In the genomic region with DNA sequence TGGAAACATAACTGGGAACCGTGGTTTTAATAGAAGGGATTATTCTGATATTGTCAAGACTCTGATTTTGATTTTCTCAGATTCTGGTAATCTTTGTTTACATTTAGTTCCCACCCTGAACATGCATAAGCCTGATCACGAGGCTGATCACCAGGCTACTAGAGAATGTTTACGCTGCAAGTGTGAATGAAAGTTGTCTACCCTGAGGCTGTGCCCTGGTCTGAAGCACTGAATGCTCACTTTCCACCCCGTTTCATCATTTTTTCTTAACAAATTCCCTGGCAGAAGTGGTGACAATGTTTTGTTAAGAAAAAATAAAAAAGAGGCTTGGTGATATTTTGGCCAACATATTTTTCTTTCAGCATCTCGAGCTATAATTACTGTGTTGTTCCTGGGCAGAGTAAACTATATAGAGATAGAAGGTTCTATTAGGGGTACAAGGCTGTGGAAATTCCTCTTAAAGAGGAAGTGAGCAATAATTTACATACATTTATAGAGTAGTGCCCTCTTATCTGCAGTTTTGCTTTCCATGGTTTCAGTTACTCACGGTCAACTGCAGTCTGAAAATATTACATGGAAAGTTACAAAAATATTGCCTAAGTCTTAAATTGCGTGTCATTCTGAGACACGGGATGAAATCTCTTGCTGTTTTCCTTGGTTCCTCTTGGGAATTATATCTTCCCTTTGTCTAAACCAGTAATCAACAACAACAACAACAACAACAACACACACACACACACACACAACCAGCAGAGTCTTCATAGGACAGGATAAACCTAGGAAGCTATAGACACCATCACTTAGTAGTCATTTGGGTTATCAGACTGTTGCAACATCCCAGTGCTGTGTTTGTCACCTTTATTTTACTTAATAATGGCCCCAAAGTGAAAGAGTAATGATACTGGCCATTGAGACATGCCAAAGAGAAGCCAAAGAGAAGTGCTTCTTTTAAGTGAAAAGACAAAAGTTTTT, we compare ENCODE assay signal across 9 cellular contexts.
DNase-seq lines count a peak whose midpoint lies in the region; ATAC-seq, FAIRE-seq and TF ChIP-seq lines count a peak whose summit lies in the region.
"Had no signal": no experiment of that assay in that cellular context is flagged by ENCODE, and none has a peak within 500 bp of the region (broad histone marks: within the 10 kb centered on the region; RNA-seq: fewer than 3 reads in every experiment).

No MANE protein-coding gene starts in this region.

- H3K4me3 ChIP-seq in right lobe of liver (no peak overlapping the region), HepG2 (replicated peaks in 1 of 3; ENCODE audit: insufficient read depth in 1 of 3, low read depth in 2 of 3, low read length in 3 of 3) (no peak overlapping the region), bronchial epithelial cell (ENCODE audit: low read depth, low read length) (no peak overlapping the region)

- BruUV-seq in HepG2 (replicated peaks; lab: Mats Ljungman, UMichigan): no TSS peak

- H3K36me3 ChIP-seq in right lobe of liver: no peaks in the 10 kb centered on the region
- H3K36me3 ChIP-seq in HepG2 (replicated peaks in 1 of 2; ENCODE audit: control insufficient read depth in 1 of 2, insufficient read depth in 2 of 2, low read length in 2 of 2): no peaks in the 10 kb centered on the region
- H3K36me3 ChIP-seq in bronchial epithelial cell (ENCODE audit: control insufficient read depth, insufficient read depth, low read length): no peaks in the 10 kb centered on the region

- H3K4me2 ChIP-seq in HepG2 (ENCODE audit: low read depth, low read length): no peak overlapping the region

- H3K9ac ChIP-seq in HepG2 (ENCODE audit: insufficient read depth, low read depth, low read length): no peak overlapping the region

- no peak for TF ChIP-seq POLR2A in right lobe of liver (IDR thresholded peaks at IDR 0.05)
- TF ChIP-seq POLR2A in HepG2 (IDR thresholded peaks at IDR 0.05; ENCODE audit: insufficient read depth in 1 of 2, low read depth in 2 of 2, low read length in 2 of 2): no peak

- in situ Hi-C loops in HepG2 (cut with HindIII; ENCODE audit: extremely low pct_ligation_motif_present, low pct_unique_long_range_greater_than_20kb): no loop called here

- H3K27me3 ChIP-seq in right lobe of liver (no peaks in the 10 kb centered on the region), HepG2 (ENCODE audit: control insufficient read depth in 1 of 2, insufficient read depth in 2 of 2, low read length in 2 of 2) (no peaks in the 10 kb centered on the region; a peak in 1 of 5 replicates), bronchial epithelial cell (ENCODE audit: control insufficient read depth, insufficient read depth, low read length) (no peaks in the 10 kb centered on the region)

- peak; percentile 28 to 79 (median 50) for ATAC-seq in right lobe of liver
- ATAC-seq in HepG2: no peak
- ATAC-seq in HG03460 (IDR thresholded peaks at IDR 0.05; ENCODE audit: unreplicated experiment): peak; percentile 89

- CTCF ChIA-PET in HepG2 (lab: Yijun Ruan, JAX; ENCODE audit: low intra/inter-chr PET ratio, low total read pairs): no interaction called here

- no peak for TF ChIP-seq RAD21 in HepG2 (CRISPR knock-in tag; IDR thresholded peaks at IDR 0.05)

- FAIRE-seq in HepG2 (lab: Jason Lieb, UNC) (no peak), bronchial epithelial cell (lab: Jason Lieb, UNC) (no peak), urothelium cell line (lab: Jason Lieb, UNC) (peak; percentile 23)

- TF ChIP-seq EP300 in HepG2 (IDR thresholded peaks at IDR 0.05; ENCODE audit: low read depth in 2 of 2, low read length in 2 of 2) (no peak), HepG2 (CRISPR knock-in tag; IDR thresholded peaks at IDR 0.05; ENCODE audit: borderline replicate concordance) (no peak)

- H3K4me1 ChIP-seq in right lobe of liver (no peaks in the 10 kb centered on the region), HepG2 (ENCODE audit: insufficient read depth, low read length) (no peaks in the 10 kb centered on the region)

- intact Hi-C loops in right lobe of liver (cut with DNase I) (no loop called here), HepG2 (cut with micrococcal nuclease; ENCODE audit: unreplicated experiment) (no loop called here)

- POLR2A ChIA-PET in HepG2 (lab: Yijun Ruan, JAX): no interaction called here

- H4K20me1 ChIP-seq in HepG2 (ENCODE audit: insufficient read depth, low read length): no peaks in the 10 kb centered on the region

- no peak for TF ChIP-seq CTCF in right lobe of liver (IDR thresholded peaks at IDR 0.05)
- no peak for TF ChIP-seq CTCF in HepG2 (CRISPR knock-in tag; IDR thresholded peaks at IDR 0.05)
- TF ChIP-seq CTCF in bronchial epithelial cell (IDR thresholded peaks at IDR 0.05; ENCODE audit: insufficient read depth, low read length, severe bottlenecking): no peak

- no peaks in the 10 kb centered on the region for H3K79me2 ChIP-seq in HepG2 (ENCODE audit: insufficient read depth, low read length)

- DNase-seq in right lobe of liver: no peak
- no peak for DNase-seq in HepG2 (ENCODE audit: low spot score)
- DNase-seq in bronchial epithelial cell (ENCODE audit: low read depth): peak; percentile 25
- DNase-seq in urothelium cell line (ENCODE audit: low spot score): no peak
- DNase-seq in activated effector memory CD4-positive, alpha-beta T cell treated with Interleukin-2 at 50 U/mL for 16 hours: no peak
- no peak for DNase-seq in activated CD4-positive, alpha-beta T cell treated with anti-CD3 and anti-CD28 coated beads for 4 hours
- DNase-seq in DMS153 (lab: John Stamatoyannopoulos, UW): no peak
- DNase-seq: mammary epithelial cell had no signal

- WGBS in right lobe of liver (ENCODE audit: insufficient coverage, low coverage, low lambda C conversion rate, missing lambda C conversion rate): 68% methylated on average over 8 of the region's 8 CpGs
- WGBS in HepG2 (ENCODE audit: low lambda C conversion rate): 23% methylated on average over 8 of the region's 8 CpGs

- no peaks in the 10 kb centered on the region for H3K9me3 ChIP-seq in right lobe of liver
- no peaks in the 10 kb centered on the region for H3K9me3 ChIP-seq in HepG2 (ENCODE audit: low read length)

- no peak overlapping the region for H3K27ac ChIP-seq in right lobe of liver
- H3K27ac ChIP-seq in HepG2 (ENCODE audit: extremely low read length, insufficient read depth, low read length): no peak overlapping the region

- H2AFZ ChIP-seq in HepG2 (ENCODE audit: low read length): no peak overlapping the region

TF ChIP-seq in HepG2, 621 proteins besides CTCF, POLR2A, EP300 and RAD21:
- TF ChIP-seq RXRB (CRISPR knock-in tag; IDR thresholded peaks at IDR 0.05; ENCODE audit: borderline replicate concordance) (no peak), ATF7-NPFF (CRISPR knock-in tag; IDR thresholded peaks at IDR 0.05; ENCODE audit: low read depth) (no peak), TEAD3 (CRISPR knock-in tag; optimal IDR thresholded peaks at IDR 0.05; ENCODE audit: borderline replicate concordance) (no peak), U2AF2 (IDR thresholded peaks at IDR 0.05; ENCODE audit: low read depth, low read length) (no peak)
- TF ChIP-seq, protein P1, sequence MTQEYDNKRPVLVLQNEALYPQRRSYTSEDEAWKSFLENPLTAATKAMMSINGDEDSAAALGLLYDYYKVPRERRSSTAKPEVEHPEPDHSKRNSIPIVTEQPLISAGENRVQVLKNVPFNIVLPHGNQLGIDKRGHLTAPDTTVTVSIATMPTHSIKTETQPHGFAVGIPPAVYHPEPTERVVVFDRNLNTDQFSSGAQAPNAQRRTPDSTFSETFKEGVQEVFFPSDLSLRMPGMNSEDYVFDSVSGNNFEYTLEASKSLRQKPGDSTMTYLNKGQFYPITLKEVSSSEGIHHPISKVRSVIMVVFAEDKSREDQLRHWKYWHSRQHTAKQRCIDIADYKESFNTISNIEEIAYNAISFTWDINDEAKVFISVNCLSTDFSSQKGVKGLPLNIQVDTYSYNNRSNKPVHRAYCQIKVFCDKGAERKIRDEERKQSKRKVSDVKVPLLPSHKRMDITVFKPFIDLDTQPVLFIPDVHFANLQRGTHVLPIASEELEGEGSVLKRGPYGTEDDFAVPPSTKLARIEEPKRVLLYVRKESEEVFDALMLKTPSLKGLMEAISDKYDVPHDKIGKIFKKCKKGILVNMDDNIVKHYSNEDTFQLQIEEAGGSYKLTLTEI (CRISPR knock-in tag; conservative IDR thresholded peaks at IDR 0.05): no peak
- TF ChIP-seq, protein P2, sequence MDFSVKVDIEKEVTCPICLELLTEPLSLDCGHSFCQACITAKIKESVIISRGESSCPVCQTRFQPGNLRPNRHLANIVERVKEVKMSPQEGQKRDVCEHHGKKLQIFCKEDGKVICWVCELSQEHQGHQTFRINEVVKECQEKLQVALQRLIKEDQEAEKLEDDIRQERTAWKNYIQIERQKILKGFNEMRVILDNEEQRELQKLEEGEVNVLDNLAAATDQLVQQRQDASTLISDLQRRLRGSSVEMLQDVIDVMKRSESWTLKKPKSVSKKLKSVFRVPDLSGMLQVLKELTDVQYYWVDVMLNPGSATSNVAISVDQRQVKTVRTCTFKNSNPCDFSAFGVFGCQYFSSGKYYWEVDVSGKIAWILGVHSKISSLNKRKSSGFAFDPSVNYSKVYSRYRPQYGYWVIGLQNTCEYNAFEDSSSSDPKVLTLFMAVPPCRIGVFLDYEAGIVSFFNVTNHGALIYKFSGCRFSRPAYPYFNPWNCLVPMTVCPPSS (IDR thresholded peaks at IDR 0.05): no peak
TF ChIP-seq in HepG2: peak in this region for 0.
